1 cellular context compared by ENCODE assay signal in the genomic region with DNA sequence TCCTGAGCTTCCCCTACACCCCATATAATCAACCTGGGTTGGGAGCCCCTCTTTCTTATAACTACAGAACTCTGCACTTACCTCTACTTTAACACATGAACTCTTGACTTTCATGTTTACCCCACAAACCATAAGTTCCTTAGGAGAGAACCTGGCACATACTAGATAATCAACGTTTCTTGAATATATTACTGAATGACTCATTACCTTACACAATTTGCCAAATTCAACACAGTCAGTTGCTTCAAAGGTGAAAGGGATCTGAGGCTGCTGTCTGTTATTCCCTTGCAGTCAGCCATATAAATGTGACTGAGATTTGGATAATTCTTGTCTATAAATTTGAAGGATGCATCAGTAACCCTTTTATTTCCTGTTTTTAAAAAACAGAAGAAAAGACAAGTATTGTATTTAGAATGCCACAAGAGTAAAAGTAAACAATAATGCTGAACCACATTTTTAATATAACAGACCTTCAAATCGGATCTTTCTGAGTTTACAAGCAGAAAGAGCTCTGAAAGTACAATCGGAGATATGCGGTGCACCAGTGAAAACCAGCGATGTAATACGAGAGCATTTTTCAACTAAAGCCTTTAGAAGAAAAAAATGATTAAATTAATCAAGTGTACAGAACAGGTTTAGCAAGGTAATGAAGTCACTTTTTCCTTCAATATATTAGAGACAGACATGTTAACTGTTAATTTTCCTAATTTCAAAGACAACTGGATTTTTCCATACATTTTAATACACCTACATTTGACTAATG.
TF ChIP-seq lines count a peak whose summit lies in the region.

No MANE protein-coding gene starts in this region.

TF ChIP-seq in GM12891, 5 proteins besides CTCF, POLR2A, EP300 and RAD21:
- no peak for TF ChIP-seq TAF1 (IDR thresholded peaks at IDR 0.05; ENCODE audit: low read depth, low read length)
- no peak for TF ChIP-seq POLR2AphosphoS5 (IDR thresholded peaks at IDR 0.05; ENCODE audit: low read depth, low read length)
- TF ChIP-seq POU2F2 (IDR thresholded peaks at IDR 0.05; ENCODE audit: low read depth, low read length) = no peak
- no peak for TF ChIP-seq PAX5 (IDR thresholded peaks at IDR 0.05; ENCODE audit: insufficient read depth, low read length, severe bottlenecking)
- no peak for TF ChIP-seq SPI1 (IDR thresholded peaks at IDR 0.05; ENCODE audit: low read depth, low read length)
